Comparison of ENCODE assay signal across 9 cellular contexts in the genomic region with DNA sequence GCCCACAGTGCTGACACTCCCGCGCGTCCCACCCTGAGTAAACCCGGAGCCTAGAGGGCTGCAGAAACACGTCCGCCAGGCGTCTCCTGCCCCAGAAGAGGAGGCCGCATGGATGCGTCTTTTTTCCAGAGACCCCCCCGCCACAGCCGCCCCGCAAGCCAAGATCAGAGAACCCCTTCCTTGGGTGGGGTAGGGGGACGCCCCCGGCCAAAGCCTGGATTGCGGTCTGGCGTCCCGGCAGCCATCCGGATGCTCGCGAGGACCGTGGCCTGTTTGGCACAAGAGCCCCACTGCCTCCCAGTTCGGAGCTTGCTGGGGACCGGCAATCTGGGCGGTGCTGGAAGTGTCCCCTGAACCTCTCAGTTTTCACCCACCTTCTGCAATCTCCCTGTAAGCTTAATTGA. TPM values are rescaled to one million over a fixed set of nuclear protein-coding genes. Genes with fewer than 3 reads are reported as not detected.
DNase-seq lines count a peak whose midpoint lies in the region; ATAC-seq, FAIRE-seq and TF ChIP-seq lines count a peak whose summit lies in the region.
"Had no signal": no experiment of that assay in that cellular context is flagged by ENCODE, and none has a peak within 500 bp of the region (broad histone marks: within the 10 kb centered on the region; RNA-seq: fewer than 3 reads in every experiment).

No MANE protein-coding gene starts in this region.

- H2BK5ac ChIP-seq in mesendoderm (ENCODE audit: low read length) = no peak overlapping the region

- no peak for FAIRE-seq in endothelial cell of umbilical vein (lab: Jason Lieb, UNC)

- H3K9me3 ChIP-seq in endothelial cell of umbilical vein (replicated peaks; ENCODE audit: control insufficient read depth, insufficient read depth, low read length) (no peaks in the 10 kb centered on the region), tibial artery (no peaks in the 10 kb centered on the region)

- POLR2A ChIA-PET in endothelial cell of umbilical vein (lab: Charles Lee) = no interaction called here

- no peak overlapping the region for H2AK5ac ChIP-seq in mesendoderm (ENCODE audit: low read length)

- no CpG with 5 or more reads among the region's 24 CpGs for WGBS in mesendoderm (ENCODE audit: extremely low coverage, insufficient coverage, low lambda C conversion rate)

- H3K4me2 ChIP-seq in endothelial cell of umbilical vein (ENCODE audit: insufficient read depth, low read length) (peak overlapping the region; percentile 93), mesendoderm (ENCODE audit: low read length) (peak overlapping the region; percentile 93)

- no peaks in the 10 kb centered on the region for H3K79me1 ChIP-seq in mesendoderm (ENCODE audit: low read length)

- dilution Hi-C loops in endothelial cell of umbilical vein (cut with MboI; ENCODE audit: extremely low pct_ligation_motif_present, low sequenced_read_pairs) = no loop called here

- H3K56ac ChIP-seq in mesendoderm (ENCODE audit: low read length) = peak overlapping the region; percentile 82

- no peak for TF ChIP-seq POLR2A in endothelial cell of umbilical vein (IDR thresholded peaks at IDR 0.05; ENCODE audit: low read depth, low read length)

- H3K36me3 ChIP-seq in endothelial cell of umbilical vein (ENCODE audit: control insufficient read depth in 2 of 2, extremely low read depth in 1 of 2, insufficient read depth in 2 of 2, low read length in 2 of 2) (no peaks in the 10 kb centered on the region), mesendoderm (ENCODE audit: control insufficient read depth, insufficient read depth, low read length) (no peaks in the 10 kb centered on the region), tibial artery (no peaks in the 10 kb centered on the region)

- peak; percentile 10 for DNase-seq in NCI-H82 (lab: John Stamatoyannopoulos, UW)
- no peak for DNase-seq in NCI-H82 treated with DMSO at 0.1 percent for 48 hours (lab: John Stamatoyannopoulos, UW; ENCODE audit: unreplicated experiment)
- DNase-seq in endothelial cell of umbilical vein (ENCODE audit: low read depth, low spot score) = no peak
- DNase-seq in mesendoderm = peak; percentile 40
- DNase-seq in tibial artery = no peak
- no peak for DNase-seq in stimulated activated CD4-positive, alpha-beta T cell treated with anti-CD3 and anti-CD28 coated beads, Interleukin-12 subunit alpha, Interleukin-12 subunit beta, amount 100 ng/mL, for 4 hours

- H4K20me1 ChIP-seq in endothelial cell of umbilical vein (replicated peaks; ENCODE audit: control insufficient read depth, extremely low read depth, insufficient read depth, low read length) = no peaks in the 10 kb centered on the region

- intact Hi-C loops in endothelial cell of umbilical vein (cut with micrococcal nuclease) = no loop called here
- intact Hi-C loops in tibial artery (cut with DNase I; ENCODE audit: low total_unique reads) = no loop called here

- no peak overlapping the region for H3K4ac ChIP-seq in mesendoderm (ENCODE audit: low read depth, low read length)

- peaks cover 7% of the 10 kb centered on the region for H3K4me1 ChIP-seq in endothelial cell of umbilical vein (ENCODE audit: control insufficient read depth, extremely low read depth, insufficient read depth, low read length)
- H3K4me1 ChIP-seq in mesendoderm (ENCODE audit: control insufficient read depth, low read depth, low read length) = no peaks in the 10 kb centered on the region
- H3K4me1 ChIP-seq in tibial artery = peaks cover 0 to 15% (median 11%) of the 10 kb centered on the region in 4 donors

- H2BK120ac ChIP-seq in mesendoderm (ENCODE audit: low read depth, low read length) = no peak overlapping the region

- H4K8ac ChIP-seq in mesendoderm (ENCODE audit: low read depth, low read length) = no peak overlapping the region

- H3K79me2 ChIP-seq in endothelial cell of umbilical vein (ENCODE audit: control insufficient read depth, insufficient read depth, low read length) = no peaks in the 10 kb centered on the region
- H3K79me2 ChIP-seq in mesendoderm (ENCODE audit: control insufficient read depth, insufficient read depth, low read length) = no peaks in the 10 kb centered on the region

- H3K27ac ChIP-seq in endothelial cell of umbilical vein (ENCODE audit: insufficient read depth, low read depth, low read length) (no peak overlapping the region), mesendoderm (ENCODE audit: low read depth, low read length) (no peak overlapping the region), tibial artery (no peak overlapping the region)
- H3K27ac ChIP-seq: 22Rv1 had no signal

- H3K9ac ChIP-seq in endothelial cell of umbilical vein (replicated peaks; ENCODE audit: extremely low read depth, insufficient read depth, low read length) (no peak overlapping the region), mesendoderm (ENCODE audit: low read length) (peak overlapping the region; percentile 56)

- BruUV-seq in endothelial cell of umbilical vein (replicated peaks; lab: Mats Ljungman, UMichigan) = no TSS peak

- peak overlapping the region; percentile 30 for H3K23ac ChIP-seq in mesendoderm (ENCODE audit: low read length)

- CTCF ChIA-PET in endothelial cell of umbilical vein (lab: Charles Lee) = no interaction called here

- no peak for TF ChIP-seq CTCF in endothelial cell of umbilical vein (IDR thresholded peaks at IDR 0.05; ENCODE audit: extremely low read depth in 1 of 2, insufficient read depth in 1 of 2, low read depth in 1 of 2, low read length in 2 of 2)
- TF ChIP-seq CTCF in tibial artery (IDR thresholded peaks at IDR 0.05) = no peak

- peaks cover 10 to 15% of the 10 kb centered on the region in 2 experiments for H3K27me3 ChIP-seq in endothelial cell of umbilical vein (ENCODE audit: control insufficient read depth in 2 of 2, insufficient read depth in 2 of 2, low read length in 2 of 2)
- peaks cover 2% of the 10 kb centered on the region for H3K27me3 ChIP-seq in mesendoderm (ENCODE audit: insufficient read depth, low read length, poor library complexity)
- peaks cover 0 to 26% of the 10 kb centered on the region in 2 donors for H3K27me3 ChIP-seq in tibial artery

- H2BK15ac ChIP-seq in mesendoderm (replicated peaks; ENCODE audit: low read depth) = no peak overlapping the region

- H3K18ac ChIP-seq in mesendoderm (ENCODE audit: low read length) = no peak overlapping the region

- no peak overlapping the region for H4K5ac ChIP-seq in mesendoderm (ENCODE audit: low read length)

- no peaks in the 10 kb centered on the region for H3K9me1 ChIP-seq in endothelial cell of umbilical vein (replicated peaks; ENCODE audit: control insufficient read depth, extremely low read depth, insufficient read depth, low read length)

- H2AFZ ChIP-seq in endothelial cell of umbilical vein (ENCODE audit: low read depth, low read length) = peak overlapping the region; percentile 97

- ATAC-seq in HG02571 (IDR thresholded peaks at IDR 0.05; ENCODE audit: unreplicated experiment) = no peak
- no peak for ATAC-seq in HG02798 (IDR thresholded peaks at IDR 0.05; ENCODE audit: poor library complexity, unreplicated experiment)

- H3K4me3 ChIP-seq in endothelial cell of umbilical vein (replicated peaks in 1 of 3; ENCODE audit: insufficient read depth in 1 of 3, low read depth in 1 of 3, low read length in 3 of 3) (peak overlapping the region in 2 of 3 experiments; percentile 43 to 60), mesendoderm (ENCODE audit: low read length) (peak overlapping the region; percentile 45), tibial artery (peak overlapping the region; percentile 41 to 53)

TF ChIP-seq in endothelial cell of umbilical vein, 7 proteins besides CTCF, POLR2A, EP300 and RAD21:
- TF ChIP-seq POLR2AphosphoS5 (IDR thresholded peaks at IDR 0.05; ENCODE audit: insufficient read depth, low read depth, low read length) (no peak), EZH2 (IDR thresholded peaks at IDR 0.05; ENCODE audit: borderline replicate concordance, low read depth, low read length, severe bottlenecking) (no peak), JUN (IDR thresholded peaks at IDR 0.05; ENCODE audit: borderline replicate concordance, insufficient read depth, insufficient read length, low read depth) (no peak), MYC (IDR thresholded peaks at IDR 0.05; ENCODE audit: low read depth, low read length) (no peak), GATA2 (IDR thresholded peaks at IDR 0.05; ENCODE audit: insufficient read depth, insufficient read length, low read depth, low read length) (no peak), FOS (IDR thresholded peaks at IDR 0.05; ENCODE audit: borderline replicate concordance, insufficient read depth, low read length) (no peak)
- TF ChIP-seq, protein P1, sequence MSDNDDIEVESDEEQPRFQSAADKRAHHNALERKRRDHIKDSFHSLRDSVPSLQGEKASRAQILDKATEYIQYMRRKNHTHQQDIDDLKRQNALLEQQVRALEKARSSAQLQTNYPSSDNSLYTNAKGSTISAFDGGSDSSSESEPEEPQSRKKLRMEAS (IDR thresholded peaks at IDR 0.05; ENCODE audit: insufficient read depth, insufficient read length) = no peak

RNA-seq across cellular contexts. Expression of a gene that starts 1.0 kb away (rescaled TPM):
- not detected in 2 replicates for total RNA-seq in endothelial cell of umbilical vein
- 0.36 and 0.48 TPM in 2 replicates for polyA plus RNA-seq in endothelial cell of umbilical vein
- polyA plus RNA-seq in endothelial cell of umbilical vein (2011; cell fraction: cytosol; rRNA removed) = 0.24 and 0.27 TPM in 2 replicates
- polyA plus RNA-seq in endothelial cell of umbilical vein (2011; cell fraction: nucleus; rRNA removed) = 0.24 TPM in 1 of 2 replicates, not detected in the other
- polyA plus RNA-seq in endothelial cell of umbilical vein (2012) = not detected in 2 replicates
- not detected in 2 replicates for polyA minus RNA-seq in endothelial cell of umbilical vein
- not detected for polyA minus RNA-seq in endothelial cell of umbilical vein (2011; cell fraction: cytosol; rRNA and poly(A)+ RNA removed)
- not detected in 2 replicates for polyA minus RNA-seq in endothelial cell of umbilical vein (2011; cell fraction: nucleus; rRNA and poly(A)+ RNA removed)
- polyA plus RNA-seq in mesendoderm (2013, experiment 1 of 2) = 0.29 TPM
- 0.46 TPM for polyA plus RNA-seq in mesendoderm (2013, experiment 2 of 2)

Comparison
In these comparisons a context has a peak if more than half of its experiments do, and no peak if none do; other contexts are left out.
1. DNase-seq: peak in NCI-H82 (single experiment) and mesendoderm (single experiment); none in NCI-H82 treated with DMSO at 0.1 percent for 48 hours (single experiment), endothelial cell of umbilical vein (single experiment), tibial artery (0 of 2) and stimulated activated CD4-positive, alpha-beta T cell treated with anti-CD3 and anti-CD28 coated beads, Interleukin-12 subunit alpha, Interleukin-12 subunit beta, amount 100 ng/mL, for 4 hours (single experiment).
2. Peak in every context shown above with its lines, with median percentiles within 50 percentile points of each other: H3K4me3 ChIP-seq.